Comparison of ENCODE assay signal across 27 cellular contexts in the genomic region with DNA sequence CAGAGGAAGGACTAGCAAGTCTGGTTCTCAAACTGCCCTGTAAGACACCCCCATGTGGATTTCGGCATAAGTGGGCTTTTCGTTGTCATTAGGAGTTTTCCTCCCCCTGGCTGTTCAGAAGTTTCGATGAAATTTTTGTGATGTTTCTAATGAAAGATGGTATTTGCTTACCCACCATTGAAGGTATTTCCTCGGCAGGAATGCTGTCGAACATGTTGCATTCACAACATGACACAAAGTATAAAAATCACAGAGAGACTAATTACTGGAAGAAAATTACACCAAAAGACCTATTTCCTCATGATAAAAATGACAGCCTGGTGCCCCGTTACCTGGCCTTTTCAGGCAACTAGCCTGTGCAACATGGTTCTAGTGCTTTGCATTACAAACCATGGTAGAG.
"Had no signal": no experiment of that assay in that cellular context is flagged by ENCODE, and none has a peak within 500 bp of the region (broad histone marks: within the 10 kb centered on the region; RNA-seq: fewer than 3 reads in every experiment).

No MANE protein-coding gene starts in this region.

- H3K4me3 ChIP-seq: stomach, suprapubic skin, testis, thoracic aorta, thyroid gland, tibial artery, tibial nerve, transverse colon, upper lobe of left lung, upper lobe of right lung, uterus, vagina had no signal

- H3K36me3 Mint-ChIP-seq: stimulated activated effector memory CD8-positive, alpha-beta T cell treated with anti-CD3 and anti-CD28 coated beads, Interleukin-12 subunit alpha, Interleukin-12 subunit beta, amount 100 ng/mL, for 72 hours; stimulated activated memory B cell treated with anti-CD40 and anti-IgM and Interleukin-4, amounts not matched to agents 10 μg/mL and 1 μg/mL and 100 μg/mL, for 72 hours; type B pancreatic cell had no signal

- H3K4me1 ChIP-seq: stomach, suprapubic skin, testis, thyroid gland, tibial artery, tibial nerve, transverse colon, upper lobe of left lung, upper lobe of right lung, uterus, vagina had no signal

- H3K4me3 Mint-ChIP-seq: stimulated activated effector memory CD8-positive, alpha-beta T cell treated with anti-CD3 and anti-CD28 coated beads, Interleukin-12 subunit alpha, Interleukin-12 subunit beta, amount 100 ng/mL, for 72 hours; stimulated activated memory B cell treated with anti-CD40 and anti-IgM and Interleukin-4, amounts not matched to agents 10 μg/mL and 1 μg/mL and 100 μg/mL, for 72 hours; stimulated activated naive B cell treated with anti-CD40 and anti-IgM and Interleukin-4, amounts not matched to agents 10 μg/mL and 1 μg/mL and 100 μg/mL, for 72 hours; stimulated activated naive CD8-positive, alpha-beta T cell treated with anti-CD3 and anti-CD28 coated beads, Interleukin-15, amount 100 ng/mL, for 72 hours; stimulated activated naive CD8-positive, alpha-beta T cell treated with anti-CD3 and anti-CD28 coated beads, Interleukin-15, Interleukin-2, amounts not matched to agents 100 ng/mL and 50 ng/mL, for 24 hours; type B pancreatic cell had no signal

- H3K4me1 Mint-ChIP-seq: stimulated activated effector memory CD8-positive, alpha-beta T cell treated with anti-CD3 and anti-CD28 coated beads, Interleukin-12 subunit alpha, Interleukin-12 subunit beta, amount 100 ng/mL, for 72 hours; stimulated activated memory B cell treated with anti-CD40 and anti-IgM and Interleukin-4, amounts not matched to agents 10 μg/mL and 1 μg/mL and 100 μg/mL, for 72 hours; stimulated activated naive B cell treated with anti-CD40 and anti-IgM and Interleukin-4, amounts not matched to agents 10 μg/mL and 1 μg/mL and 100 μg/mL, for 72 hours; stimulated activated naive CD8-positive, alpha-beta T cell treated with anti-CD3 and anti-CD28 coated beads, Interleukin-15, amount 100 ng/mL, for 72 hours had no signal

- H3K27ac Mint-ChIP-seq: stimulated activated effector memory CD8-positive, alpha-beta T cell treated with anti-CD3 and anti-CD28 coated beads, Interleukin-12 subunit alpha, Interleukin-12 subunit beta, amount 100 ng/mL, for 72 hours; stimulated activated memory B cell treated with anti-CD40 and anti-IgM and Interleukin-4, amounts not matched to agents 10 μg/mL and 1 μg/mL and 100 μg/mL, for 72 hours; stimulated activated naive B cell treated with anti-CD40 and anti-IgM and Interleukin-4, amounts not matched to agents 10 μg/mL and 1 μg/mL and 100 μg/mL, for 72 hours; stimulated activated naive CD8-positive, alpha-beta T cell treated with anti-CD3 and anti-CD28 coated beads, Interleukin-15, amount 100 ng/mL, for 72 hours; stimulated activated naive CD8-positive, alpha-beta T cell treated with anti-CD3 and anti-CD28 coated beads, Interleukin-15, Interleukin-2, amounts not matched to agents 100 ng/mL and 50 ng/mL, for 24 hours; type B pancreatic cell had no signal

- H3K36me3 ChIP-seq: stomach, suprapubic skin, thoracic aorta, thyroid gland, tibial artery, tibial nerve, transverse colon, upper lobe of left lung, upper lobe of right lung, uterus, vagina had no signal

- H3K27me3 ChIP-seq: stomach, suprapubic skin, testis, thyroid gland, tibial artery, tibial nerve, transverse colon, upper lobe of left lung, upper lobe of right lung, uterus, vagina had no signal

- H3K27ac ChIP-seq: stomach, suprapubic skin, testis, thoracic aorta, thyroid gland, tibial artery, tibial nerve, transverse colon, upper lobe of left lung, upper lobe of right lung, uterus, vagina had no signal

- H3K27me3 Mint-ChIP-seq: type B pancreatic cell had no signal

- H3K9me3 ChIP-seq: suprapubic skin, testis, thoracic aorta, thyroid gland, tibial artery, transverse colon, upper lobe of left lung, upper lobe of right lung, uterus, vagina had no signal

- H3K9me3 Mint-ChIP-seq: stimulated activated effector memory CD8-positive, alpha-beta T cell treated with anti-CD3 and anti-CD28 coated beads, Interleukin-12 subunit alpha, Interleukin-12 subunit beta, amount 100 ng/mL, for 72 hours; stimulated activated naive CD8-positive, alpha-beta T cell treated with anti-CD3 and anti-CD28 coated beads, Interleukin-15, amount 100 ng/mL, for 72 hours; stimulated activated naive CD8-positive, alpha-beta T cell treated with anti-CD3 and anti-CD28 coated beads, Interleukin-15, Interleukin-2, amounts not matched to agents 100 ng/mL and 50 ng/mL, for 24 hours had no signal

- DNase-seq: stimulated activated CD4-positive, alpha-beta T cell treated with anti-CD3 and anti-CD28 coated beads, Interleukin-2, amount 100 ng/mL, for 48 hours; stimulated activated CD4-positive, alpha-beta T cell treated with anti-CD3 and anti-CD28 coated beads, Interleukin-4, amount 100 ng/mL, for 1 hour; stimulated activated CD4-positive, alpha-beta T cell treated with anti-CD3 and anti-CD28 coated beads, Interleukin-4, amount 100 ng/mL, for 24 hours; stimulated activated CD4-positive, alpha-beta T cell treated with anti-CD3 and anti-CD28 coated beads, Interleukin-4, amount 100 ng/mL, for 4 hours; stimulated activated CD8-positive, alpha-beta memory T cell treated with anti-CD3 and anti-CD28 coated beads, Interleukin-4, amount 100 ng/mL, for 48 hours; stimulated activated naive B cell treated with anti-CD40 and anti-IgM and Interleukin-4, amounts not matched to agents 10 μg/mL and 1 μg/mL and 100 μg/mL, for 72 hours; stimulated activated naive CD4-positive, alpha-beta T cell; stimulated activated naive CD4-positive, alpha-beta T cell treated with Interleukin-2 at 50 U/mL for 16 hours; stimulated activated naive CD8-positive, alpha-beta T cell treated with anti-CD3 and anti-CD28 coated beads, Interleukin-15, amount 100 ng/mL, for 72 hours; stimulated activated naive CD8-positive, alpha-beta T cell treated with anti-CD3 and anti-CD28 coated beads, Interleukin-15, Interleukin-2, amounts not matched to agents 100 U/mL and 50 U/mL, for 24 hours; stomach; substantia nigra; testis; thyroid gland; tibial artery; transverse colon; upper lobe of left lung; upper lobe of right lung; uterus had no signal
